13 cellular contexts compared by ENCODE assay signal in the genomic region with DNA sequence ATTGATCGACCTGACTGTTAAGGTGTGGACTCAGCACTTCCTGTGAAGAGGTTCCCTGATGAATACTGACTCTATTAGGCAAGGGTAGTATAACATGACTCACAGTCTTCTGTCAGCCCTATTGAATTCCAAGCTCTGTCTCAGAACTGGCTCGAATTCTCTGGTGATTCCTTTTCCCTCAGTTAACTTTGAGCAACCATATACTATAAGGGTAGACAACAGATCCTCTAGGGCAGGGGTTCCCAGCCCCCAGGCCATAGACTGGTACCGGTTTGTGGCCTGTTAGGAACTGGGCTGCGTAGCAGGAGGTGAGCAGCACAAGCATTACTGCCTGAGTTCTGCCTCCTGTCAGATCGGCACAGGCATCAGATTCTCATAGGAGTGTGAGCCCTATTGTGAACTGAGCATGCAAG.
DNase-seq lines count a peak whose midpoint lies in the region; ATAC-seq and TF ChIP-seq lines count a peak whose summit lies in the region.
"Had no signal": no experiment of that assay in that cellular context is flagged by ENCODE, and none has a peak within 500 bp of the region (broad histone marks: within the 10 kb centered on the region; RNA-seq: fewer than 3 reads in every experiment).

No MANE protein-coding gene starts in this region.

- no peak overlapping the region for H3K4me3 ChIP-seq in RWPE2 (ENCODE audit: severe bottlenecking)
- no peak overlapping the region for H3K4me3 ChIP-seq in gastroesophageal sphincter
- no peak overlapping the region for H3K4me3 ChIP-seq in smooth muscle cell
- H3K4me3 ChIP-seq: right atrium auricular region, vagina had no signal

- peak overlapping the region; percentile 86 for H3K9ac ChIP-seq in smooth muscle cell (ENCODE audit: low read depth)

- no peak for TF ChIP-seq EP300 in gastroesophageal sphincter (IDR thresholded peaks at IDR 0.05)

- TF ChIP-seq CTCF in RWPE2 (IDR thresholded peaks at IDR 0.05; ENCODE audit: poor library complexity, severe bottlenecking): no peak
- TF ChIP-seq CTCF in gastroesophageal sphincter (IDR thresholded peaks at IDR 0.05): no peak
- TF ChIP-seq CTCF in smooth muscle cell (IDR thresholded peaks at IDR 0.05; ENCODE audit: borderline replicate concordance, insufficient read depth, poor library complexity, severe bottlenecking): no peak

- H4K20me1 ChIP-seq in smooth muscle cell (ENCODE audit: low read depth): no peaks in the 10 kb centered on the region

- peak; percentile 40 for DNase-seq in NCI-H2171 treated with DMSO at 0.1 percent for 48 hours (lab: John Stamatoyannopoulos, UW)
- DNase-seq in NCI-H2171 (lab: John Stamatoyannopoulos, UW): no peak
- no peak for DNase-seq in RWPE2 (ENCODE audit: low spot score)
- DNase-seq in smooth muscle cell (lab: John Stamatoyannopoulos, UW; ENCODE audit: unreplicated experiment): no peak
- DNase-seq in NCI-H524 treated with DMSO at 0.1 percent for 48 hours (lab: John Stamatoyannopoulos, UW): no peak
- no peak for DNase-seq in NCI-H1694 (lab: John Stamatoyannopoulos, UW)
- DNase-seq: activated T-cell treated with anti-CD3 and anti-CD28 coated beads, Interleukin-2, amount 50 U/mL, for 4 hours; OCI-M1 had no signal

- H3K27me3 ChIP-seq in RWPE2 (ENCODE audit: insufficient read depth, poor library complexity, severe bottlenecking): no peaks in the 10 kb centered on the region
- H3K27me3 ChIP-seq in gastroesophageal sphincter: no peaks in the 10 kb centered on the region
- no peaks in the 10 kb centered on the region for H3K27me3 ChIP-seq in smooth muscle cell (ENCODE audit: low read depth)
- H3K27me3 ChIP-seq: right atrium auricular region, vagina had no signal

- no peaks in the 10 kb centered on the region for H3K79me2 ChIP-seq in smooth muscle cell (ENCODE audit: low read depth)

- no peak for TF ChIP-seq POLR2A in gastroesophageal sphincter (IDR thresholded peaks at IDR 0.05)

- H2AFZ ChIP-seq in smooth muscle cell (ENCODE audit: low read depth): no peak overlapping the region

- peaks cover 3% of the 10 kb centered on the region for H3F3A ChIP-seq in smooth muscle cell (ENCODE audit: low read depth)

- H3K36me3 ChIP-seq in RWPE2 (ENCODE audit: low read depth) (no peaks in the 10 kb centered on the region), gastroesophageal sphincter (no peaks in the 10 kb centered on the region), smooth muscle cell (ENCODE audit: low read depth) (no peaks in the 10 kb centered on the region)
- H3K36me3 ChIP-seq: right atrium auricular region, vagina had no signal

- 94% methylated on average over 3 of the region's 5 CpGs; no CpG with 5 or more reads in 1 of the 2 donors for WGBS in gastroesophageal sphincter (ENCODE audit: low coverage in 1 of 2), 2 donors
- WGBS in smooth muscle cell (ENCODE audit: low lambda C conversion rate): 41% methylated on average over 5 of the region's 5 CpGs

- H3K27ac ChIP-seq in RWPE2 (ENCODE audit: poor library complexity, severe bottlenecking): peak overlapping the region; percentile 82
- H3K27ac ChIP-seq in gastroesophageal sphincter: no peak overlapping the region
- peak overlapping the region; percentile 98 for H3K27ac ChIP-seq in smooth muscle cell (ENCODE audit: low read depth)
- H3K27ac ChIP-seq: right atrium auricular region, vagina, VCaP had no signal

- peak overlapping the region; percentile 77 for H3K4me2 ChIP-seq in smooth muscle cell

- H3K4me1 ChIP-seq in RWPE2 (ENCODE audit: insufficient read depth, poor library complexity, severe bottlenecking): peaks cover 18% of the 10 kb centered on the region
- H3K4me1 ChIP-seq in gastroesophageal sphincter: no peaks in the 10 kb centered on the region
- H3K4me1 ChIP-seq in smooth muscle cell (ENCODE audit: low read depth): no peaks in the 10 kb centered on the region
- H3K4me1 ChIP-seq: right atrium auricular region, vagina had no signal

- H3K9me3 ChIP-seq in RWPE2 (ENCODE audit: severe bottlenecking) (no peaks in the 10 kb centered on the region), gastroesophageal sphincter (no peaks in the 10 kb centered on the region), smooth muscle cell (replicated peaks; ENCODE audit: low read depth) (no peaks in the 10 kb centered on the region)
- H3K9me3 ChIP-seq: right atrium auricular region, vagina had no signal

- ATAC-seq in RWPE2 (ENCODE audit: low read depth): peak; percentile 96
- peak; percentile 42 for ATAC-seq in gastroesophageal sphincter
- no peak for ATAC-seq in GM21717 (IDR thresholded peaks at IDR 0.05; ENCODE audit: unreplicated experiment)
- ATAC-seq: activated T-cell treated with anti-CD3 and anti-CD28 coated beads, Interleukin-2, amount 50 U/mL, for 4 hours had no signal

Comparison
In these comparisons a context has a peak if more than half of its experiments do, and no peak if none do; other contexts are left out.
1. H3K27ac ChIP-seq: peak in RWPE2 (single experiment) and smooth muscle cell (single experiment); none in gastroesophageal sphincter (0 of 4).